In genomic region chr7:1049006-1049741, GRCh38 we compare ENCODE assay signal across 13 cellular contexts. TPM values are rescaled to one million over a fixed set of nuclear protein-coding genes. Genes with fewer than 3 reads are reported as not detected.
A peak's percentile ranks its signal among the peaks of the same experiment; 100 is the strongest.
DNase-seq lines count a peak whose midpoint lies in the region; ATAC-seq and TF ChIP-seq lines count a peak whose summit lies in the region.
"Had no signal": no experiment of that assay in that cellular context is flagged by ENCODE, and none has a peak within 500 bp of the region (broad histone marks: within the 10 kb centered on the region; RNA-seq: fewer than 3 reads in every experiment).

No MANE protein-coding gene starts in this region.

- no peak overlapping the region for H3K9ac ChIP-seq in colonic mucosa (ENCODE audit: low read depth in 2 of 2, low read length in 2 of 2)

- peaks cover 58% of the 10 kb centered on the region for H3K4me1 Mint-ChIP-seq in activated naive CD8-positive, alpha-beta T cell (ENCODE audit: low read depth)
- H3K4me1 Mint-ChIP-seq in activated naive CD8-positive, alpha-beta T cell treated with anti-CD3 and anti-CD28 coated beads, Interleukin-2, amount 50 U/mL, for 24 hours: peaks cover 31% of the 10 kb centered on the region
- H3K4me1 Mint-ChIP-seq in activated T-helper 1 cell treated with anti-CD3 and anti-CD28 coated beads, Interleukin-12 subunit alpha, Interleukin-12 subunit beta, Interleukin-2, Interleukin-4 antibody, amounts not matched to agents 30 ng/mL and 10 ng/mL and 1 ng/mL, durations not matched to agents 14 hours and 24 hours and 36 hours (ENCODE audit: low read depth): peaks cover 50% of the 10 kb centered on the region
- peaks cover 50% of the 10 kb centered on the region for H3K4me1 Mint-ChIP-seq in stimulated activated memory B cell treated with anti-CD40 and anti-IgM and Interleukin-4, amounts not matched to agents 10 μg/mL and 1 μg/mL and 100 μg/mL, for 72 hours

- H3K9me3 ChIP-seq in upper lobe of left lung (no peaks in the 10 kb centered on the region), colonic mucosa (no peaks in the 10 kb centered on the region)
- H3K9me3 ChIP-seq: MG63 had no signal

- DNase-seq in activated naive CD8-positive, alpha-beta T cell treated with anti-CD3 and anti-CD28 coated beads, Interleukin-2, amount 50 U/mL, for 24 hours: no peak
- no peak for DNase-seq in activated T-helper 1 cell treated with anti-CD3 and anti-CD28 coated beads, Interleukin-12 subunit alpha, Interleukin-12 subunit beta, Interleukin-2, Interleukin-4 antibody, amounts not matched to agents 30 ng/mL and 10 ng/mL and 1 ng/mL, durations not matched to agents 14 hours and 24 hours and 36 hours (ENCODE audit: low spot score)
- peak; percentile 4 for DNase-seq in left kidney (ENCODE audit: low read depth, low spot score)
- DNase-seq in upper lobe of left lung: peak in 1 of 2 donors; percentile 67
- no peak for DNase-seq in colonic mucosa
- DNase-seq in stimulated activated CD4-positive, alpha-beta T cell treated with anti-CD3 and anti-CD28 coated beads, Interleukin-2, amount 100 ng/mL, for 48 hours: no peak
- DNase-seq: activated CD4-positive, CD25-positive, alpha-beta regulatory T cell treated with anti-CD3 and anti-CD28 coated beads, Interleukin-2, amount 50 U/mL, for 72 hours; activated gamma-delta T cell treated with Interleukin-2 at 50 U/mL for 16 hours; HFFc6; MG63 had no signal

- H3K4me3 ChIP-seq in upper lobe of left lung: no peak overlapping the region
- H3K4me3 ChIP-seq in colonic mucosa: no peak overlapping the region
- H3K4me3 ChIP-seq: MG63 had no signal

- H3K27ac Mint-ChIP-seq in activated naive CD8-positive, alpha-beta T cell: no peak overlapping the region
- no peak overlapping the region for H3K27ac Mint-ChIP-seq in activated naive CD8-positive, alpha-beta T cell treated with anti-CD3 and anti-CD28 coated beads, Interleukin-2, amount 50 U/mL, for 24 hours
- H3K27ac Mint-ChIP-seq in activated T-helper 1 cell treated with anti-CD3 and anti-CD28 coated beads, Interleukin-12 subunit alpha, Interleukin-12 subunit beta, Interleukin-2, Interleukin-4 antibody, amounts not matched to agents 30 ng/mL and 10 ng/mL and 1 ng/mL, durations not matched to agents 14 hours and 24 hours and 36 hours: no peak overlapping the region
- H3K27ac Mint-ChIP-seq in stimulated activated memory B cell treated with anti-CD40 and anti-IgM and Interleukin-4, amounts not matched to agents 10 μg/mL and 1 μg/mL and 100 μg/mL, for 72 hours: no peak overlapping the region
- H3K27ac Mint-ChIP-seq: HFFc6 had no signal

- H3K36me3 ChIP-seq in upper lobe of left lung (no peaks in the 10 kb centered on the region), colonic mucosa (no peaks in the 10 kb centered on the region)
- H3K36me3 ChIP-seq: MG63 had no signal

- H3K36me3 Mint-ChIP-seq in activated naive CD8-positive, alpha-beta T cell: no peaks in the 10 kb centered on the region
- no peaks in the 10 kb centered on the region for H3K36me3 Mint-ChIP-seq in activated naive CD8-positive, alpha-beta T cell treated with anti-CD3 and anti-CD28 coated beads, Interleukin-2, amount 50 U/mL, for 24 hours (ENCODE audit: low read depth)
- H3K36me3 Mint-ChIP-seq in activated T-helper 1 cell treated with anti-CD3 and anti-CD28 coated beads, Interleukin-12 subunit alpha, Interleukin-12 subunit beta, Interleukin-2, Interleukin-4 antibody, amounts not matched to agents 30 ng/mL and 10 ng/mL and 1 ng/mL, durations not matched to agents 14 hours and 24 hours and 36 hours (ENCODE audit: low read depth): peaks cover 1% of the 10 kb centered on the region
- H3K36me3 Mint-ChIP-seq in stimulated activated memory B cell treated with anti-CD40 and anti-IgM and Interleukin-4, amounts not matched to agents 10 μg/mL and 1 μg/mL and 100 μg/mL, for 72 hours: peaks cover 4% of the 10 kb centered on the region

- H3K4me1 ChIP-seq in upper lobe of left lung: peaks cover 80 to 92% (median 82%) of the 10 kb centered on the region in 4 donors
- peaks cover 10% of the 10 kb centered on the region for H3K4me1 ChIP-seq in colonic mucosa

- TF ChIP-seq CTCF in upper lobe of left lung (IDR thresholded peaks at IDR 0.05) (no peak), colonic mucosa (IDR thresholded peaks at IDR 0.05) (no peak)

- H3K4me3 Mint-ChIP-seq in activated naive CD8-positive, alpha-beta T cell: peak overlapping the region; percentile 42
- H3K4me3 Mint-ChIP-seq in activated naive CD8-positive, alpha-beta T cell treated with anti-CD3 and anti-CD28 coated beads, Interleukin-2, amount 50 U/mL, for 24 hours: no peak overlapping the region
- H3K4me3 Mint-ChIP-seq in activated T-helper 1 cell treated with anti-CD3 and anti-CD28 coated beads, Interleukin-12 subunit alpha, Interleukin-12 subunit beta, Interleukin-2, Interleukin-4 antibody, amounts not matched to agents 30 ng/mL and 10 ng/mL and 1 ng/mL, durations not matched to agents 14 hours and 24 hours and 36 hours: peak overlapping the region; percentile 5
- no peak overlapping the region for H3K4me3 Mint-ChIP-seq in stimulated activated memory B cell treated with anti-CD40 and anti-IgM and Interleukin-4, amounts not matched to agents 10 μg/mL and 1 μg/mL and 100 μg/mL, for 72 hours
- H3K4me3 Mint-ChIP-seq: HFFc6 had no signal

- WGBS in upper lobe of left lung, 2 donors: 58 to 59% methylated on average over 8 to 23 of the region's 23 CpGs

- TF ChIP-seq EP300 in upper lobe of left lung (IDR thresholded peaks at IDR 0.05): no peak

- no peaks in the 10 kb centered on the region for H3K9me3 Mint-ChIP-seq in activated naive CD8-positive, alpha-beta T cell (ENCODE audit: low read depth)
- no peaks in the 10 kb centered on the region for H3K9me3 Mint-ChIP-seq in activated naive CD8-positive, alpha-beta T cell treated with anti-CD3 and anti-CD28 coated beads, Interleukin-2, amount 50 U/mL, for 24 hours
- no peaks in the 10 kb centered on the region for H3K9me3 Mint-ChIP-seq in activated T-helper 1 cell treated with anti-CD3 and anti-CD28 coated beads, Interleukin-12 subunit alpha, Interleukin-12 subunit beta, Interleukin-2, Interleukin-4 antibody, amounts not matched to agents 30 ng/mL and 10 ng/mL and 1 ng/mL, durations not matched to agents 14 hours and 24 hours and 36 hours
- no peaks in the 10 kb centered on the region for H3K9me3 Mint-ChIP-seq in stimulated activated memory B cell treated with anti-CD40 and anti-IgM and Interleukin-4, amounts not matched to agents 10 μg/mL and 1 μg/mL and 100 μg/mL, for 72 hours
- H3K9me3 Mint-ChIP-seq: HFFc6 had no signal

- no peak for ATAC-seq in activated naive CD8-positive, alpha-beta T cell treated with anti-CD3 and anti-CD28 coated beads, Interleukin-2, amount 50 U/mL, for 24 hours
- no peak for ATAC-seq in upper lobe of left lung (ENCODE audit: low FRiP score in 2 of 2)
- no peak for ATAC-seq in stimulated activated memory B cell treated with anti-CD40 and anti-IgM and Interleukin-4, amounts not matched to agents 10 μg/mL and 1 μg/mL and 100 μg/mL, for 72 hours

- TF ChIP-seq POLR2A in upper lobe of left lung (IDR thresholded peaks at IDR 0.05): no peak

- H3K27me3 Mint-ChIP-seq in activated naive CD8-positive, alpha-beta T cell: no peaks in the 10 kb centered on the region
- H3K27me3 Mint-ChIP-seq in activated naive CD8-positive, alpha-beta T cell treated with anti-CD3 and anti-CD28 coated beads, Interleukin-2, amount 50 U/mL, for 24 hours: no peaks in the 10 kb centered on the region
- H3K27me3 Mint-ChIP-seq in activated T-helper 1 cell treated with anti-CD3 and anti-CD28 coated beads, Interleukin-12 subunit alpha, Interleukin-12 subunit beta, Interleukin-2, Interleukin-4 antibody, amounts not matched to agents 30 ng/mL and 10 ng/mL and 1 ng/mL, durations not matched to agents 14 hours and 24 hours and 36 hours (ENCODE audit: insufficient read depth): peaks cover 1% of the 10 kb centered on the region
- H3K27me3 Mint-ChIP-seq in stimulated activated memory B cell treated with anti-CD40 and anti-IgM and Interleukin-4, amounts not matched to agents 10 μg/mL and 1 μg/mL and 100 μg/mL, for 72 hours: peaks cover 27% of the 10 kb centered on the region

- H3K27me3 ChIP-seq in upper lobe of left lung: no peaks in the 10 kb centered on the region
- H3K27me3 ChIP-seq in colonic mucosa: no peaks in the 10 kb centered on the region
- H3K27me3 ChIP-seq: MG63 had no signal

- intact Hi-C loops in activated T-helper 1 cell treated with anti-CD3 and anti-CD28 coated beads, Interleukin-12 subunit alpha, Interleukin-12 subunit beta, Interleukin-2, Interleukin-4 antibody, amounts not matched to agents 30 ng/mL and 10 ng/mL and 1 ng/mL, durations not matched to agents 14 hours and 24 hours and 36 hours (cut with micrococcal nuclease): no loop called here
- intact Hi-C loops in colonic mucosa (cut with DNase I): no loop called here

- H3K27ac ChIP-seq in upper lobe of left lung (peak overlapping the region; percentile 31 to 94 (median 35)), colonic mucosa (no peak overlapping the region)
- H3K27ac ChIP-seq: epithelial cell of prostate had no signal

RNA-seq across cellular contexts. Expression of gene GPR146, which starts 4.8 kb away (rescaled TPM):
- 2.2 and 2.8 TPM in 2 replicates for total RNA-seq in activated T-helper 1 cell treated with anti-CD3 and anti-CD28 coated beads, Interleukin-12 subunit alpha, Interleukin-12 subunit beta, Interleukin-2, Interleukin-4 antibody, amounts not matched to agents 30 ng/mL and 10 ng/mL and 1 ng/mL, durations not matched to agents 14 hours and 24 hours and 36 hours
- 10 to 100 TPM; 11.2 to 32.8 (median 28.9) TPM for total RNA-seq in upper lobe of left lung
- 1 to 10 TPM; 2.9 to 9.0 TPM for total RNA-seq in colonic mucosa

RNA-seq across cellular contexts. Expression of gene GPER1, which starts 38.7 kb away (rescaled TPM):
- total RNA-seq in activated T-helper 1 cell treated with anti-CD3 and anti-CD28 coated beads, Interleukin-12 subunit alpha, Interleukin-12 subunit beta, Interleukin-2, Interleukin-4 antibody, amounts not matched to agents 30 ng/mL and 10 ng/mL and 1 ng/mL, durations not matched to agents 14 hours and 24 hours and 36 hours: not detected in 2 replicates
- total RNA-seq in upper lobe of left lung (10 to 100 TPM in 2 of 6 donors, 1 to 10 TPM in 4; 6.5 to 24.7 (median 8.5) TPM), colonic mucosa (1 to 10 TPM; 5.7 to 8.2 TPM)

Comparison
In these comparisons a context has a peak if more than half of its experiments do, and no peak if none do; other contexts are left out.
1. H3K4me3 Mint-ChIP-seq: peak in activated naive CD8-positive, alpha-beta T cell (single experiment) and activated T-helper 1 cell treated with anti-CD3 and anti-CD28 coated beads, Interleukin-12 subunit alpha, Interleukin-12 subunit beta, Interleukin-2, Interleukin-4 antibody, amounts not matched to agents 30 ng/mL and 10 ng/mL and 1 ng/mL, durations not matched to agents 14 hours and 24 hours and 36 hours (single experiment); none in activated naive CD8-positive, alpha-beta T cell treated with anti-CD3 and anti-CD28 coated beads, Interleukin-2, amount 50 U/mL, for 24 hours (single experiment) and stimulated activated memory B cell treated with anti-CD40 and anti-IgM and Interleukin-4, amounts not matched to agents 10 μg/mL and 1 μg/mL and 100 μg/mL, for 72 hours (single experiment).